ENCODE assay signal across 2 cellular contexts in genomic region chr13:94400874-94401273, GRCh38.
TF ChIP-seq lines count a peak whose summit lies in the region.

No MANE protein-coding gene starts in this region.

TF ChIP-seq in WTC11, 78 proteins besides CTCF, POLR2A, EP300 and RAD21 (continued from another document):
- TF ChIP-seq ZNF425 (CRISPR knock-in tag; conservative IDR thresholded peaks at IDR 0.05) (no peak), JUN (CRISPR knock-in tag; IDR thresholded peaks at IDR 0.05) (no peak), SMAD4 (CRISPR knock-in tag; IDR thresholded peaks at IDR 0.05) (no peak), TCF7 (CRISPR knock-in tag; IDR thresholded peaks at IDR 0.05; ENCODE audit: low read depth) (no peak)
- TF ChIP-seq, protein P1, sequence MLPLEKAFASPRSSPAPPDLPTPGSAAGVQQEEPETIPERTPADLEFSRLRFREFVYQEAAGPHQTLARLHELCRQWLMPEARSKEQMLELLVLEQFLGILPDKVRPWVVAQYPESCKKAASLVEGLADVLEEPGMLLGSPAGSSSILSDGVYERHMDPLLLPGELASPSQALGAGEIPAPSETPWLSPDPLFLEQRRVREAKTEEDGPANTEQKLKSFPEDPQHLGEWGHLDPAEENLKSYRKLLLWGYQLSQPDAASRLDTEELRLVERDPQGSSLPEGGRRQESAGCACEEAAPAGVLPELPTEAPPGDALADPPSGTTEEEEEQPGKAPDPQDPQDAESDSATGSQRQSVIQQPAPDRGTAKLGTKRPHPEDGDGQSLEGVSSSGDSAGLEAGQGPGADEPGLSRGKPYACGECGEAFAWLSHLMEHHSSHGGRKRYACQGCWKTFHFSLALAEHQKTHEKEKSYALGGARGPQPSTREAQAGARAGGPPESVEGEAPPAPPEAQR (CRISPR knock-in tag; IDR thresholded peaks at IDR 0.05): no peak

TF ChIP-seq in HepG2, 621 proteins besides CTCF, POLR2A, EP300 and RAD21 (continued from another document):
- peak; percentile 35; the same call in 1 of the 2 replicates for TF ChIP-seq HMG20A (CRISPR knock-in tag; IDR thresholded peaks at IDR 0.05; ENCODE audit: borderline replicate concordance)
- peak; percentile 72 for TF ChIP-seq FOXA3 (CRISPR knock-in tag; IDR thresholded peaks at IDR 0.05)
- peak; percentile 67 for TF ChIP-seq TFAP4 (IDR thresholded peaks at IDR 0.05; ENCODE audit: borderline replicate concordance, low read depth)
- TF ChIP-seq ZKSCAN8 (CRISPR knock-in tag; IDR thresholded peaks at IDR 0.05; ENCODE audit: borderline replicate concordance): peak; percentile 99
- TF ChIP-seq ZNF724P (CRISPR knock-in tag; IDR thresholded peaks at IDR 0.05; ENCODE audit: borderline replicate concordance): no peak
- no peak for TF ChIP-seq FOXA1 (IDR thresholded peaks at IDR 0.05)
- peak; percentile 57 for TF ChIP-seq FOXA1 (CRISPR knock-in tag; IDR thresholded peaks at IDR 0.05)
- TF ChIP-seq BCL6 (CRISPR knock-in tag; IDR thresholded peaks at IDR 0.05): peak; percentile 53; the same call in 1 of the 2 replicates
- no peak for TF ChIP-seq FOXP1 (IDR thresholded peaks at IDR 0.05)
- TF ChIP-seq FOXP1 (CRISPR knock-in tag; IDR thresholded peaks at IDR 0.05): peak; percentile 33; the same call in 1 of the 2 replicates
- no peak for TF ChIP-seq MTF2 (CRISPR knock-in tag; IDR thresholded peaks at IDR 0.05; ENCODE audit: borderline replicate concordance)
- peak; percentile 44; the same call in 1 of the 2 replicates for TF ChIP-seq CEBPB (IDR thresholded peaks at IDR 0.05; ENCODE audit: borderline replicate concordance, low read depth, low read length)
- no peak for TF ChIP-seq ZNF710 (CRISPR knock-in tag; IDR thresholded peaks at IDR 0.05; ENCODE audit: borderline replicate concordance)
- no peak for TF ChIP-seq IKZF4 (CRISPR knock-in tag; IDR thresholded peaks at IDR 0.05; ENCODE audit: borderline replicate concordance, low read depth, not compliant biosample characterization)
- no peak for TF ChIP-seq HNRNPUL1 (IDR thresholded peaks at IDR 0.05; ENCODE audit: low read depth, low read length)
- no peak for TF ChIP-seq RFXANK (CRISPR knock-in tag; IDR thresholded peaks at IDR 0.05)
- TF ChIP-seq HMGA1 (CRISPR knock-in tag; conservative IDR thresholded peaks at IDR 0.05): no peak
- TF ChIP-seq MLX (CRISPR knock-in tag; IDR thresholded peaks at IDR 0.05): no peak
- no peak for TF ChIP-seq TBX2 (CRISPR knock-in tag; IDR thresholded peaks at IDR 0.05; ENCODE audit: borderline replicate concordance)
- TF ChIP-seq ZNF780A (CRISPR knock-in tag; IDR thresholded peaks at IDR 0.05): no peak
- TF ChIP-seq, protein P2, sequence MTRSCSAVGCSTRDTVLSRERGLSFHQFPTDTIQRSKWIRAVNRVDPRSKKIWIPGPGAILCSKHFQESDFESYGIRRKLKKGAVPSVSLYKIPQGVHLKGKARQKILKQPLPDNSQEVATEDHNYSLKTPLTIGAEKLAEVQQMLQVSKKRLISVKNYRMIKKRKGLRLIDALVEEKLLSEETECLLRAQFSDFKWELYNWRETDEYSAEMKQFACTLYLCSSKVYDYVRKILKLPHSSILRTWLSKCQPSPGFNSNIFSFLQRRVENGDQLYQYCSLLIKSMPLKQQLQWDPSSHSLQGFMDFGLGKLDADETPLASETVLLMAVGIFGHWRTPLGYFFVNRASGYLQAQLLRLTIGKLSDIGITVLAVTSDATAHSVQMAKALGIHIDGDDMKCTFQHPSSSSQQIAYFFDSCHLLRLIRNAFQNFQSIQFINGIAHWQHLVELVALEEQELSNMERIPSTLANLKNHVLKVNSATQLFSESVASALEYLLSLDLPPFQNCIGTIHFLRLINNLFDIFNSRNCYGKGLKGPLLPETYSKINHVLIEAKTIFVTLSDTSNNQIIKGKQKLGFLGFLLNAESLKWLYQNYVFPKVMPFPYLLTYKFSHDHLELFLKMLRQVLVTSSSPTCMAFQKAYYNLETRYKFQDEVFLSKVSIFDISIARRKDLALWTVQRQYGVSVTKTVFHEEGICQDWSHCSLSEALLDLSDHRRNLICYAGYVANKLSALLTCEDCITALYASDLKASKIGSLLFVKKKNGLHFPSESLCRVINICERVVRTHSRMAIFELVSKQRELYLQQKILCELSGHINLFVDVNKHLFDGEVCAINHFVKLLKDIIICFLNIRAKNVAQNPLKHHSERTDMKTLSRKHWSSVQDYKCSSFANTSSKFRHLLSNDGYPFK (CRISPR knock-in tag; IDR thresholded peaks at IDR 0.05; ENCODE audit: borderline replicate concordance): no peak
- peak; percentile 50 for TF ChIP-seq GATAD2A (CRISPR knock-in tag; IDR thresholded peaks at IDR 0.05)
TF ChIP-seq in HepG2: peak in this region for 11.
